17 cellular contexts compared by ENCODE assay signal in the genomic region with DNA sequence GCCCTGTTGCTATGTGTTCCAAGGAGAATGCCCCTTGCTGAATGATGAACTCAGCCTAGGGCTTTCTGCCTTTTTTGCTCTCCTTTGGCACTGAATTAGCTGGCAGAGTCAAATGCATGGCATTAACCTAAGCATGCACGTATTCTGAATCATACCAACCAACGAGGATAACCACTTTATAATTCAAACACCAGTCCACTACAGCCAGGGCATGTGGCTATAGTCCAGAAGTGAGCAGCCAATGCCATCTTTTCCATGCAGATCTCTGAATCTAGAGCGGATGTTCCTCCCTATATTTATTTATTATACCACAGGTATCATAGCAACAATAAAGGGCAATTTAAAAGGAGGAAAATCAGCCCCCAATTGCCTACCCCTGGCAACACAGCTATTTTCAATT. TPM values are rescaled to one million over a fixed set of nuclear protein-coding genes. Genes with fewer than 3 reads are reported as not detected.
"Had no signal": no experiment of that assay in that cellular context is flagged by ENCODE, and none has a peak within 500 bp of the region (broad histone marks: within the 10 kb centered on the region; RNA-seq: fewer than 3 reads in every experiment).

No MANE protein-coding gene starts in this region.

- H3K36me3 ChIP-seq: heart right ventricle, left ventricle myocardium inferior, pancreas, upper lobe of left lung had no signal

- H3K4me3 ChIP-seq: heart right ventricle, left ventricle myocardium inferior, pancreas, upper lobe of left lung had no signal

- ATAC-seq: activated T-cell treated with anti-CD3 and anti-CD28 coated beads, Interleukin-2, amount 50 U/mL, for 72 hours; heart right ventricle had no signal

- H3K9me3 ChIP-seq: heart right ventricle, left ventricle myocardium inferior, pancreas, upper lobe of left lung had no signal

- H3K27me3 ChIP-seq: pancreas, upper lobe of left lung had no signal

- DNase-seq: activated CD4-positive, alpha-beta memory T cell treated with anti-CD3 and anti-CD28 coated beads, Interleukin-2, amount 10 ng/mL, durations not matched to agents 7 days and 5 days; activated gamma-delta T cell treated with Interleukin-2 at 50 U/mL for 16 hours; activated naive CD8-positive, alpha-beta T cell treated with anti-CD3 and anti-CD28 coated beads for 36 hours; activated T-cell treated with anti-CD3 and anti-CD28 coated beads, Interleukin-2, amount 50 U/mL, for 72 hours; heart right ventricle; left ventricle myocardium inferior; mesenchymal stem cell; nephron progenitor cell; pancreas; stimulated activated CD4-positive, alpha-beta T cell treated with anti-CD3 and anti-CD28 coated beads, Interleukin-15, amount 100 ng/mL, for 24 hours; stimulated activated CD4-positive, alpha-beta T cell treated with anti-CD3 and anti-CD28 coated beads, Interleukin-4, amount 100 ng/mL, for 24 hours; T-helper 9 cell; upper lobe of left lung had no signal

- H3K27ac ChIP-seq: heart right ventricle, left ventricle myocardium inferior, pancreas, upper lobe of left lung had no signal

- H3K4me1 ChIP-seq: left ventricle myocardium inferior, pancreas had no signal

RNA-seq across cellular contexts. Expression of a gene that starts 15.7 kb away (rescaled TPM):
- total RNA-seq: activated CD4-positive, alpha-beta memory T cell treated with anti-CD3 and anti-CD28 coated beads, Interleukin-2, amount 10 ng/mL, durations not matched to agents 7 days and 5 days; activated naive CD8-positive, alpha-beta T cell treated with anti-CD3 and anti-CD28 coated beads for 36 hours; activated T-cell treated with anti-CD3 and anti-CD28 coated beads, Interleukin-2, amount 50 U/mL, for 72 hours; chondrocyte; fibroblast of lung; frontal cortex; heart right ventricle; left ventricle myocardium inferior; pancreas; temporal lobe; upper lobe of left lung had no signal
